Comparison of ENCODE assay signal across 9 cellular contexts in the genomic region with DNA sequence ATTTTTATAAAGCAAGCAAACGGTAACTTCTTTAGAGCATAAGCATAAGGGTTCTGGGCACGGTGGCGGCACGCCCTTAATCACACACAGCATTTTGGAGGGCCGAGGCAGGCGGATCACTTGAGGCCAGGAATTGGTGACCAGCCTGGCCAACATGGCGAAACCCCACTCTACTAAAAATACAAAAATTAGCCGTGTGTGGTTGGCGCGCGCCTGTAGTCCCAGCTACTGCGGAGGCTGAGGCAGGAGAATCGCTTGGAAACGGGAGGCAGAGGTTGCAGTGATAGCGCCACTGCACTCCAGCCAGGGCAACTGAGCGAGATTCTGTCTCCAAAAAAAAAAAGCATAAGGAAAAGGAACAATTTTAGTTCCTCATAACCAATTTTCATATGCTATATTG. TPM values are rescaled to one million over a fixed set of nuclear protein-coding genes. Genes with fewer than 3 reads are reported as not detected.
DNase-seq lines count a peak whose midpoint lies in the region; ATAC-seq and TF ChIP-seq lines count a peak whose summit lies in the region.
"Had no signal": no experiment of that assay in that cellular context is flagged by ENCODE, and none has a peak within 500 bp of the region (broad histone marks: within the 10 kb centered on the region; RNA-seq: fewer than 3 reads in every experiment).

No MANE protein-coding gene starts in this region.

- peak overlapping the region; percentile 95 for H3K4me3 ChIP-seq in right cardiac atrium (ENCODE audit: low read length)
- no peak overlapping the region for H3K4me3 ChIP-seq in right atrium auricular region

- H3K36me3 Mint-ChIP-seq in activated naive CD8-positive, alpha-beta T cell treated with anti-CD3 and anti-CD28 coated beads, Interleukin-2, amount 10 ng/mL, durations not matched to agents 7 days and 5 days: peaks cover 8% of the 10 kb centered on the region
- H3K36me3 Mint-ChIP-seq in memory B cell: peaks cover 4% of the 10 kb centered on the region

- no peaks in the 10 kb centered on the region for H3K9me3 Mint-ChIP-seq in activated naive CD8-positive, alpha-beta T cell treated with anti-CD3 and anti-CD28 coated beads, Interleukin-2, amount 10 ng/mL, durations not matched to agents 7 days and 5 days
- no peaks in the 10 kb centered on the region for H3K9me3 Mint-ChIP-seq in memory B cell

- H3K9me3 ChIP-seq in right cardiac atrium (ENCODE audit: control insufficient read depth, low read length) (no peaks in the 10 kb centered on the region), right atrium auricular region (no peaks in the 10 kb centered on the region)

- no peaks in the 10 kb centered on the region for H3K36me3 ChIP-seq in right atrium auricular region

- H3K4me1 Mint-ChIP-seq in activated naive CD8-positive, alpha-beta T cell treated with anti-CD3 and anti-CD28 coated beads, Interleukin-2, amount 10 ng/mL, durations not matched to agents 7 days and 5 days: peaks cover 46% of the 10 kb centered on the region
- H3K4me1 Mint-ChIP-seq in memory B cell: peaks cover 46% of the 10 kb centered on the region

- POLR2A ChIA-PET in activated naive CD8-positive, alpha-beta T cell treated with anti-CD3 and anti-CD28 coated beads, Interleukin-2, amount 10 ng/mL, durations not matched to agents 7 days and 5 days (lab: Charles Lee): interaction anchor here (0.6 kb wide), 1 partner anchor 306 kb away, joined by 3 read pairs; no protein-coding TSS in a partner anchor

- H3K4me1 ChIP-seq in right cardiac atrium (ENCODE audit: control insufficient read depth, insufficient read depth, low read length) (no peaks in the 10 kb centered on the region), right atrium auricular region (peaks cover 0 to 38% of the 10 kb centered on the region in 2 donors)

- H3K27me3 Mint-ChIP-seq in activated naive CD8-positive, alpha-beta T cell treated with anti-CD3 and anti-CD28 coated beads, Interleukin-2, amount 10 ng/mL, durations not matched to agents 7 days and 5 days: no peaks in the 10 kb centered on the region
- no peaks in the 10 kb centered on the region for H3K27me3 Mint-ChIP-seq in memory B cell

- H3K27me3 ChIP-seq in right cardiac atrium (ENCODE audit: control insufficient read depth, insufficient read depth) (no peaks in the 10 kb centered on the region), right atrium auricular region (no peaks in the 10 kb centered on the region)

- H3K27ac ChIP-seq in right cardiac atrium (ENCODE audit: low read length) (no peak overlapping the region), right atrium auricular region (no peak overlapping the region)

- WGBS in right cardiac atrium: 95% methylated on average over 16 of the region's 16 CpGs

- TF ChIP-seq CTCF in right atrium auricular region (IDR thresholded peaks at IDR 0.05): no peak

- no peak for DNase-seq in right cardiac atrium
- no peak for DNase-seq in right atrium auricular region (ENCODE audit: low spot score)
- DNase-seq in activated naive CD8-positive, alpha-beta T cell treated with anti-CD3 and anti-CD28 coated beads, Interleukin-2, amount 10 ng/mL, durations not matched to agents 7 days and 5 days: no peak
- DNase-seq in memory B cell (ENCODE audit: low spot score in 2 of 2): no peak
- no peak for DNase-seq in activated effector memory CD4-positive, alpha-beta T cell treated with Interleukin-2 at 50 U/mL for 16 hours

- H3K4me3 Mint-ChIP-seq in activated naive CD8-positive, alpha-beta T cell treated with anti-CD3 and anti-CD28 coated beads, Interleukin-2, amount 10 ng/mL, durations not matched to agents 7 days and 5 days: peak overlapping the region; percentile 98
- peak overlapping the region; percentile 96 for H3K4me3 Mint-ChIP-seq in memory B cell

- no peak overlapping the region for H3K27ac Mint-ChIP-seq in activated naive CD8-positive, alpha-beta T cell treated with anti-CD3 and anti-CD28 coated beads, Interleukin-2, amount 10 ng/mL, durations not matched to agents 7 days and 5 days
- peak overlapping the region; percentile 97 for H3K27ac Mint-ChIP-seq in memory B cell

- intact Hi-C loops in right cardiac atrium (cut with DNase I): no loop called here

- no peak for ATAC-seq in right cardiac atrium
- ATAC-seq in activated naive CD8-positive, alpha-beta T cell treated with anti-CD3 and anti-CD28 coated beads, Interleukin-2, amount 10 ng/mL, durations not matched to agents 7 days and 5 days (ENCODE audit: low read depth): no peak
- no peak for ATAC-seq in memory B cell (ENCODE audit: low read depth)
- no peak for ATAC-seq in HG03108 (IDR thresholded peaks at IDR 0.05; ENCODE audit: unreplicated experiment)
- ATAC-seq in GM18517 (IDR thresholded peaks at IDR 0.05; ENCODE audit: unreplicated experiment): no peak
- ATAC-seq in GM21786 (IDR thresholded peaks at IDR 0.05; ENCODE audit: unreplicated experiment): no peak
- ATAC-seq: esophagus mucosa had no signal

RNA-seq across cellular contexts. Expression of gene SENP6, which starts 2.6 kb away (rescaled TPM):
- total RNA-seq in right cardiac atrium (10 to 100 TPM; 61.1 to 76.5 (median 65.6) TPM), right atrium auricular region (10 to 100 TPM; 54.6 to 59.8 TPM)
- 23.0 TPM for polyA plus RNA-seq in right cardiac atrium
- total RNA-seq in activated naive CD8-positive, alpha-beta T cell treated with anti-CD3 and anti-CD28 coated beads, Interleukin-2, amount 10 ng/mL, durations not matched to agents 7 days and 5 days: 10 to 100 TPM; 83.7 to 97.0 TPM
